ENCODE assay signal across 9 cellular contexts in genomic region chr22:23281406-23282088, GRCh38.
DNase-seq lines count a peak whose midpoint lies in the region; ATAC-seq and TF ChIP-seq lines count a peak whose summit lies in the region.
"Had no signal": no experiment of that assay in that cellular context is flagged by ENCODE, and none has a peak within 500 bp of the region (broad histone marks: within the 10 kb centered on the region; RNA-seq: fewer than 3 reads in every experiment).

No MANE protein-coding gene starts in this region.

- H3K4me1 Mint-ChIP-seq in nephron progenitor cell = no peaks in the 10 kb centered on the region

- H3K4me1 ChIP-seq in Panc1 (ENCODE audit: control insufficient read depth, insufficient read depth, low read length) = no peaks in the 10 kb centered on the region

- no peak overlapping the region for H3K4me3 ChIP-seq in Panc1 (ENCODE audit: low read depth in 2 of 2, low read length in 2 of 2)

- intact Hi-C loops in Panc1 (cut with micrococcal nuclease; ENCODE audit: unreplicated experiment) = no loop called here

- ATAC-seq in Panc1 (peak; percentile 89), GM19324 (IDR thresholded peaks at IDR 0.05; ENCODE audit: low FRiP score, unreplicated experiment) (no peak)

- peak; percentile 89 for TF ChIP-seq CTCF in Panc1 (IDR thresholded peaks at IDR 0.05)
- peak; percentile 93 for TF ChIP-seq CTCF in nephron progenitor cell (IDR thresholded peaks at IDR 0.05)

- no peak overlapping the region for H3K4me3 Mint-ChIP-seq in nephron progenitor cell
- H3K4me3 Mint-ChIP-seq: activated naive CD8-positive, alpha-beta T cell had no signal

- H3K27ac ChIP-seq in Panc1 (ENCODE audit: low read length) = no peak overlapping the region

- no peak overlapping the region for H3K27ac Mint-ChIP-seq in nephron progenitor cell
- H3K27ac Mint-ChIP-seq: activated naive CD8-positive, alpha-beta T cell had no signal

- CTCF ChIA-PET in Panc1 (lab: Charles Lee) = interaction anchor here (0.5 to 2.1 kb wide), 12 partner anchors 12 to 237 kb away, joined by 3 to 27 read pairs (median 3); partner anchors contain the start of gene BCR

- H3K9me3 Mint-ChIP-seq in nephron progenitor cell = no peaks in the 10 kb centered on the region

- H3K27me3 Mint-ChIP-seq in nephron progenitor cell (ENCODE audit: low read depth, poor library complexity) = peaks cover 2% of the 10 kb centered on the region
- H3K27me3 Mint-ChIP-seq: activated naive CD8-positive, alpha-beta T cell had no signal

- peaks cover 5% of the 10 kb centered on the region for H3K36me3 Mint-ChIP-seq in nephron progenitor cell (ENCODE audit: low read depth)
- H3K36me3 Mint-ChIP-seq: activated naive CD8-positive, alpha-beta T cell had no signal

- BruUV-seq in Panc1 (replicated peaks; lab: Mats Ljungman, UMichigan) = no TSS peak

- in situ Hi-C loops in Panc1 (cut with HindIII; ENCODE audit: low pct_unique_long_range_greater_than_20kb, low sequenced_read_pairs) = no loop called here

- DNase-seq in COR-L47 (lab: John Stamatoyannopoulos, UW) = peak; percentile 81
- peak in 62 of 76 experiments; percentile 7 to 69 (median 42) for DNase-seq in HUDEP-2 (lab: John Stamatoyannopoulos, UW; ENCODE audit: unreplicated experiment in 76 of 76)
- peak; percentile 51 for DNase-seq in Panc1 (ENCODE audit: low read depth, low spot score)
- peak; percentile 60 for DNase-seq in activated T-helper 1 cell treated with Interleukin-2 at 50 U/mL for 16 hours (ENCODE audit: low read depth)
- DNase-seq in fibroblast of peridontal ligament (ENCODE audit: extremely low read depth) = peak; percentile 71
- peak; percentile 92 for DNase-seq in nephron progenitor cell
- DNase-seq in stimulated activated naive CD4-positive, alpha-beta T cell (lab: John Stamatoyannopoulos, UW) = peak; percentile 27 to 77 (median 71)

- H3K36me3 ChIP-seq in Panc1 (ENCODE audit: control insufficient read depth, insufficient read depth, low read length) = no peaks in the 10 kb centered on the region

- POLR2A ChIA-PET in Panc1 (lab: Charles Lee) = no interaction called here

- H3K9me3 ChIP-seq in Panc1 (ENCODE audit: control insufficient read depth, insufficient read depth, low read depth, low read length) = no peaks in the 10 kb centered on the region

- no peaks in the 10 kb centered on the region for H3K27me3 ChIP-seq in Panc1 (ENCODE audit: control insufficient read depth, insufficient read depth, low read length)

Comparison
In these comparisons a context has a peak if more than half of its experiments do, and no peak if none do; other contexts are left out.
1. DNase-seq: peak in every context shown above with its lines; median percentile 92 in nephron progenitor cell; 81 in COR-L47; 71 in fibroblast of peridontal ligament; 71 in stimulated activated naive CD4-positive, alpha-beta T cell; 60 in activated T-helper 1 cell treated with Interleukin-2 at 50 U/mL for 16 hours; 51 in Panc1; 42 in HUDEP-2.